In genomic region chr16:89827383-89828198, GRCh38 we compare ENCODE assay signal across 8 cellular contexts. TPM values are rescaled to one million over a fixed set of nuclear protein-coding genes. Genes with fewer than 3 reads are reported as not detected.
A peak's percentile ranks its signal among the peaks of the same experiment; 100 is the strongest.
DNase-seq lines count a peak whose midpoint lies in the region; ATAC-seq and TF ChIP-seq lines count a peak whose summit lies in the region.

No MANE protein-coding gene starts in this region.

- peaks cover 14% of the 10 kb centered on the region for H3K27me3 Mint-ChIP-seq in GM23338 (ENCODE audit: insufficient read depth, low read depth, poor library complexity)
- no peaks in the 10 kb centered on the region for H3K27me3 Mint-ChIP-seq in neural crest cell (ENCODE audit: low read depth)

- peak overlapping the region; percentile 91 for H3K4me2 ChIP-seq in GM23338

- H3K27ac ChIP-seq in ACC112 (ENCODE audit: low read depth, low read length) (peak overlapping the region; percentile 12; the same call in 1 of the 2 replicates), GM23338 (ENCODE audit: low read depth) (no peak overlapping the region), VCaP (peak overlapping the region; percentile 66)

- no peak for TF ChIP-seq CTCF in GM23338 (conservative IDR thresholded peaks at IDR 0.05; ENCODE audit: low read depth in 2 of 2)
- TF ChIP-seq CTCF in VCaP (conservative IDR thresholded peaks at IDR 0.05), result no peak
- no peak for TF ChIP-seq CTCF in fibroblast of the aortic adventitia (IDR thresholded peaks at IDR 0.05; ENCODE audit: insufficient read depth, low read length)
- no peak for TF ChIP-seq CTCF in neural crest cell (conservative IDR thresholded peaks at IDR 0.05)
- TF ChIP-seq CTCF in GM13976 (IDR thresholded peaks at IDR 0.05; ENCODE audit: borderline replicate concordance, control extremely low read depth, extremely low read depth, insufficient read depth, missing control alignments), result no peak

- DNase-seq in GM23338 (ENCODE audit: low spot score) (peak; percentile 77), fibroblast of the aortic adventitia (ENCODE audit: low read depth) (peak; percentile 49), neural crest cell (ENCODE audit: low read depth, low spot score) (peak; percentile 51), GM13976 (ENCODE audit: low spot score) (no peak), HUDEP-2 (lab: John Stamatoyannopoulos, UW; ENCODE audit: unreplicated experiment in 76 of 76) (no peak)

- H3F3A ChIP-seq in GM23338 (replicated peaks; ENCODE audit: low read depth), result peaks cover 9% of the 10 kb centered on the region

- H3K9me2 ChIP-seq in GM23338 (ENCODE audit: insufficient read depth), result no peaks in the 10 kb centered on the region

- H4K20me1 ChIP-seq in GM23338 (replicated peaks; ENCODE audit: insufficient read depth), result peaks cover 3% of the 10 kb centered on the region; the same call in 1 of the 2 replicates

- H3K4me3 Mint-ChIP-seq in GM23338 (peak overlapping the region; percentile 86), neural crest cell (peak overlapping the region; percentile 93)

- H3K79me2 ChIP-seq in ACC112 (ENCODE audit: control insufficient read depth, insufficient read depth, low read length, unreplicated experiment), result no peaks in the 10 kb centered on the region
- H3K79me2 ChIP-seq in GM23338 (replicated peaks; ENCODE audit: insufficient read depth), result no peaks in the 10 kb centered on the region

- no peaks in the 10 kb centered on the region; the same call in 2 of the 3 replicates for H3K36me3 Mint-ChIP-seq in GM23338 (ENCODE audit: low read depth)
- no peaks in the 10 kb centered on the region for H3K36me3 Mint-ChIP-seq in neural crest cell (ENCODE audit: low read depth)

- peaks cover 25% of the 10 kb centered on the region for H3K4me1 Mint-ChIP-seq in GM23338
- peaks cover 27% of the 10 kb centered on the region for H3K4me1 Mint-ChIP-seq in neural crest cell

- ATAC-seq in GM23338, result peak; percentile 39
- no peak for ATAC-seq in GM21526 (IDR thresholded peaks at IDR 0.05; ENCODE audit: low FRiP score, unreplicated experiment)

- peaks cover 13% of the 10 kb centered on the region for H3K4me1 ChIP-seq in ACC112 (ENCODE audit: control insufficient read depth, insufficient read depth, low read length, unreplicated experiment)
- peaks cover 16% of the 10 kb centered on the region for H3K4me1 ChIP-seq in GM23338 (ENCODE audit: insufficient read depth)

- H3K9me3 Mint-ChIP-seq in GM23338, result no peaks in the 10 kb centered on the region
- no peaks in the 10 kb centered on the region for H3K9me3 Mint-ChIP-seq in neural crest cell

- H3K4me3 ChIP-seq in ACC112 (ENCODE audit: low read depth, low read length) (peak overlapping the region; percentile 70), GM23338 (peak overlapping the region; percentile 62), fibroblast of the aortic adventitia (ENCODE audit: low read depth, low read length) (peak overlapping the region; percentile 65)

- H3K27me3 ChIP-seq in ACC112 (ENCODE audit: insufficient read depth, low read length) (no peaks in the 10 kb centered on the region), GM23338 (ENCODE audit: insufficient read depth) (no peaks in the 10 kb centered on the region)

- no peaks in the 10 kb centered on the region for H3K36me3 ChIP-seq in ACC112 (ENCODE audit: insufficient read depth, low read length)
- H3K36me3 ChIP-seq in GM23338 (ENCODE audit: insufficient read depth), result no peaks in the 10 kb centered on the region

- H2AFZ ChIP-seq in ACC112 (ENCODE audit: low read length, unreplicated experiment) (no peak overlapping the region), GM23338 (peak overlapping the region; percentile 81; the same call in 1 of the 2 replicates)

- H3K27ac Mint-ChIP-seq in GM23338, result no peak overlapping the region; the same call in 1 of the 2 replicates
- H3K27ac Mint-ChIP-seq in neural crest cell (ENCODE audit: unreplicated experiment), result no peak overlapping the region

- in situ Hi-C loops in GM13976 (cut with MboI; ENCODE audit: low sequenced_read_pairs, unreplicated experiment), result no loop called here

TF ChIP-seq in GM23338, 12 proteins besides CTCF, POLR2A, EP300 and RAD21:
- TF ChIP-seq CREB1 (CRISPR knock-in tag; IDR thresholded peaks at IDR 0.05; ENCODE audit: low read depth) (0 out of 2 replicates have a peak, but pooled peaks have one; percentile 20), ZNF462 (CRISPR knock-in tag; IDR thresholded peaks at IDR 0.05) (no peak), EZH2phosphoT487 (IDR thresholded peaks at IDR 0.05; ENCODE audit: unreplicated experiment) (no peak)

RNA-seq across cellular contexts. Expression of gene SPIRE2, which starts 0.7 kb away (rescaled TPM):
- total RNA-seq in GM23338 (2014; rRNA removed; shearing (Covaris generic)), result 10.1 and 15.2 TPM in 2 replicates
- polyA plus RNA-seq in GM23338 (2016; fragmentation: Nextera tagmentation; extraction: Ambion mirVana), result 5.0 and 6.5 TPM in 2 replicates
- total RNA-seq in fibroblast of the aortic adventitia (ENCODE audit: low replicate concordance) (2.5 and 7.1 TPM in 2 replicates), neural crest cell (18.0 and 19.3 TPM in 2 replicates)

RNA-seq across cellular contexts. Expression of gene FANCA, which starts 11.1 kb away (rescaled TPM):
- 75.9 and 89.9 TPM in 2 replicates for total RNA-seq in GM23338 (2014; rRNA removed; shearing (Covaris generic))
- polyA plus RNA-seq in GM23338 (2016; fragmentation: Nextera tagmentation; extraction: Ambion mirVana), result 36.4 and 42.3 TPM in 2 replicates
- 0.90 and 27.0 TPM in 2 replicates for total RNA-seq in fibroblast of the aortic adventitia (ENCODE audit: low replicate concordance)
- total RNA-seq in neural crest cell, result 118 and 129 TPM in 2 replicates

RNA-seq across cellular contexts. Expression of gene TCF25, which starts 45.8 kb away (rescaled TPM):
- total RNA-seq in GM23338 (2014; rRNA removed; shearing (Covaris generic)), result 95.4 and 96.4 TPM in 2 replicates
- polyA plus RNA-seq in GM23338 (2016; fragmentation: Nextera tagmentation; extraction: Ambion mirVana), result 143 and 149 TPM in 2 replicates
- total RNA-seq in fibroblast of the aortic adventitia (ENCODE audit: low replicate concordance) (163 and 417 TPM in 2 replicates), neural crest cell (198 and 209 TPM in 2 replicates)

Comparison
In these comparisons a context has a peak if more than half of its experiments do, and no peak if none do; other contexts are left out.
1. DNase-seq: peak in GM23338 (single experiment), fibroblast of the aortic adventitia (single experiment) and neural crest cell (single experiment); none in GM13976 (single experiment) and HUDEP-2 (0 of 76).
2. Peak in every context shown above with its lines, with median percentiles within 50 percentile points of each other: H3K4me3 ChIP-seq.